ENCODE assay signal across 8 cellular contexts in genomic region chr3:101725192-101725889, GRCh38. TPM values are rescaled to one million over a fixed set of nuclear protein-coding genes. Genes with fewer than 3 reads are reported as not detected.
DNase-seq lines count a peak whose midpoint lies in the region; ATAC-seq and TF ChIP-seq lines count a peak whose summit lies in the region.

No MANE protein-coding gene starts in this region.

- H3K27me3 ChIP-seq in GM23338 (ENCODE audit: insufficient read depth) (no peaks in the 10 kb centered on the region), MG63 (no peaks in the 10 kb centered on the region), colonic mucosa (no peaks in the 10 kb centered on the region)

- H3K27ac Mint-ChIP-seq in GM23338 = peak overlapping the region; percentile 4; the same call in 1 of the 2 replicates

- H3K9me3 Mint-ChIP-seq in GM23338 = no peaks in the 10 kb centered on the region

- H3K9ac ChIP-seq in colonic mucosa (ENCODE audit: low read depth in 2 of 2, low read length in 2 of 2) = peak overlapping the region; percentile 48 to 91

- peak overlapping the region; percentile 90 for H3K4me3 ChIP-seq in GM23338
- peak overlapping the region; percentile 80 for H3K4me3 ChIP-seq in MG63
- H3K4me3 ChIP-seq in WI38 (ENCODE audit: low read depth, low read length) = peak overlapping the region; percentile 96
- peak overlapping the region; percentile 93 for H3K4me3 ChIP-seq in colonic mucosa

- H4K20me1 ChIP-seq in GM23338 (replicated peaks; ENCODE audit: insufficient read depth) = no peaks in the 10 kb centered on the region

- peaks cover 2% of the 10 kb centered on the region for H3K27me3 Mint-ChIP-seq in GM23338 (ENCODE audit: insufficient read depth, low read depth, poor library complexity)

- H3K4me3 Mint-ChIP-seq in GM23338 = peak overlapping the region; percentile 100

- peaks cover 18% of the 10 kb centered on the region; the same call in 2 of the 3 replicates for H3K36me3 Mint-ChIP-seq in GM23338 (ENCODE audit: low read depth)

- ATAC-seq in GM23338 (peak; percentile 28), left lobe of liver (peak; percentile 22)
- peak; percentile 3 for ATAC-seq in stimulated activated naive CD8-positive, alpha-beta T cell treated with anti-CD3 and anti-CD28 coated beads, Interleukin-15, Interleukin-2, amounts not matched to agents 100 U/mL and 50 U/mL, for 24 hours

- DNase-seq in ELR (ENCODE audit: low read depth) (peak; percentile 58), GM23338 (ENCODE audit: low spot score) (peak; percentile 58), MG63 (peak; percentile 22), colonic mucosa (peak; percentile 55), left lobe of liver (ENCODE audit: low spot score) (peak; percentile 53), GDM1 (lab: John Stamatoyannopoulos, UW) (no peak)
- DNase-seq in stimulated activated naive CD8-positive, alpha-beta T cell treated with anti-CD3 and anti-CD28 coated beads, Interleukin-15, Interleukin-2, amounts not matched to agents 100 U/mL and 50 U/mL, for 24 hours = peak; percentile 35

- peak overlapping the region; percentile 75 for H3K4me2 ChIP-seq in GM23338

- intact Hi-C loops in colonic mucosa (cut with DNase I) = no loop called here

- no peak overlapping the region for H3K27ac ChIP-seq in GM23338 (ENCODE audit: low read depth)
- peak overlapping the region; percentile 71 for H3K27ac ChIP-seq in colonic mucosa

- no peaks in the 10 kb centered on the region for H3K4me1 ChIP-seq in GM23338 (ENCODE audit: insufficient read depth)
- peaks cover 3% of the 10 kb centered on the region for H3K4me1 ChIP-seq in colonic mucosa

- peaks cover 6% of the 10 kb centered on the region; the same call in 1 of the 2 replicates for H3K79me2 ChIP-seq in GM23338 (replicated peaks; ENCODE audit: insufficient read depth)

- H3F3A ChIP-seq in GM23338 (replicated peaks; ENCODE audit: low read depth) = peaks cover 6% of the 10 kb centered on the region; the same call in 1 of the 2 replicates

- H3K4me1 Mint-ChIP-seq in GM23338 = no peaks in the 10 kb centered on the region; the same call in 2 of the 3 replicates

- no peaks in the 10 kb centered on the region for H3K9me2 ChIP-seq in GM23338 (ENCODE audit: insufficient read depth)

- peak overlapping the region; percentile 69 for H2AFZ ChIP-seq in GM23338

- H3K9me3 ChIP-seq in MG63 (no peaks in the 10 kb centered on the region), colonic mucosa (no peaks in the 10 kb centered on the region)

- H3K36me3 ChIP-seq in GM23338 (ENCODE audit: insufficient read depth) (peaks cover 3% of the 10 kb centered on the region; the same call in 1 of the 2 replicates), MG63 (peaks cover 27% of the 10 kb centered on the region), colonic mucosa (no peaks in the 10 kb centered on the region)

- TF ChIP-seq CTCF in GM23338 (conservative IDR thresholded peaks at IDR 0.05; ENCODE audit: low read depth in 2 of 2) (no peak), WI38 (IDR thresholded peaks at IDR 0.05; ENCODE audit: low read depth, low read length) (no peak), colonic mucosa (IDR thresholded peaks at IDR 0.05) (no peak)

TF ChIP-seq in GM23338, 12 proteins besides CTCF, POLR2A, EP300 and RAD21 (continues in another document):
- TF ChIP-seq CREB1 (CRISPR knock-in tag; IDR thresholded peaks at IDR 0.05; ENCODE audit: low read depth) = no peak
- no peak for TF ChIP-seq EZH2phosphoT487 (IDR thresholded peaks at IDR 0.05; ENCODE audit: unreplicated experiment)
- no peak for TF ChIP-seq ZNF331 (CRISPR knock-in tag; IDR thresholded peaks at IDR 0.05; ENCODE audit: low read depth)
- TF ChIP-seq POLR2AphosphoS5 (IDR thresholded peaks at IDR 0.05; ENCODE audit: low read depth) = no peak
- no peak for TF ChIP-seq ZNF462 (CRISPR knock-in tag; IDR thresholded peaks at IDR 0.05)
- no peak for TF ChIP-seq ETS1 (IDR thresholded peaks at IDR 0.05)

RNA-seq across cellular contexts. Expression of gene CEP97, which starts 0.9 kb away (rescaled TPM):
- 13.3 and 19.0 TPM in 2 replicates for total RNA-seq in GM23338 (2014; rRNA removed; shearing (Covaris generic))
- 4.8 and 5.0 TPM in 2 replicates for polyA plus RNA-seq in GM23338 (2016; fragmentation: Nextera tagmentation; extraction: Ambion mirVana)
- total RNA-seq in MG63 (2014; rRNA removed; shearing (Covaris generic); ENCODE audit: low replicate concordance) = 9.7 and 11.0 TPM in 2 replicates
- total RNA-seq in colonic mucosa (1 to 10 TPM; 5.5 to 7.1 TPM), left lobe of liver (2.1 TPM)

RNA-seq across cellular contexts. Expression of gene RPL24, which starts 38.8 kb away (rescaled TPM):
- 681 and 902 TPM in 2 replicates for total RNA-seq in GM23338 (2014; rRNA removed; shearing (Covaris generic))
- polyA plus RNA-seq in GM23338 (2016; fragmentation: Nextera tagmentation; extraction: Ambion mirVana) = 2,092 and 2,216 TPM in 2 replicates
- total RNA-seq in MG63 (2014; rRNA removed; shearing (Covaris generic); ENCODE audit: low replicate concordance) = 2,355 and 3,485 TPM in 2 replicates
- total RNA-seq in colonic mucosa (1,000 to 10,000 TPM in 1 of 2 donors, 100 to 1,000 TPM in 1; 835 to 1,022 TPM), left lobe of liver (344 TPM)

RNA-seq across cellular contexts. Expression of gene ZBTB11, which starts 48.4 kb away (rescaled TPM):
- total RNA-seq in GM23338 (2014; rRNA removed; shearing (Covaris generic)) = 21.3 and 22.4 TPM in 2 replicates
- polyA plus RNA-seq in GM23338 (2016; fragmentation: Nextera tagmentation; extraction: Ambion mirVana) = 6.5 and 7.7 TPM in 2 replicates
- total RNA-seq in MG63 (2014; rRNA removed; shearing (Covaris generic); ENCODE audit: low replicate concordance) = 22.0 and 41.2 TPM in 2 replicates
- total RNA-seq in colonic mucosa = 10 to 100 TPM; 12.2 to 14.3 TPM
- total RNA-seq in left lobe of liver = 6.0 TPM

RNA-seq across cellular contexts. Expression of gene NXPE3, which starts 53.7 kb away (rescaled TPM):
- 20.8 and 26.5 TPM in 2 replicates for total RNA-seq in GM23338 (2014; rRNA removed; shearing (Covaris generic))
- 11.7 and 13.3 TPM in 2 replicates for polyA plus RNA-seq in GM23338 (2016; fragmentation: Nextera tagmentation; extraction: Ambion mirVana)
- total RNA-seq in MG63 (2014; rRNA removed; shearing (Covaris generic); ENCODE audit: low replicate concordance) = 7.5 and 12.4 TPM in 2 replicates
- 1 to 10 TPM; 2.1 to 3.5 TPM for total RNA-seq in colonic mucosa
- total RNA-seq in left lobe of liver = 1.3 TPM
